Comparison of ENCODE assay signal across 17 cellular contexts in genomic region chr1:32404956-32405355, GRCh38. TPM values are rescaled to one million over a fixed set of nuclear protein-coding genes. Genes with fewer than 3 reads are reported as not detected.
"Had no signal": no experiment of that assay in that cellular context is flagged by ENCODE, and none has a peak within 500 bp of the region (broad histone marks: within the 10 kb centered on the region; RNA-seq: fewer than 3 reads in every experiment).

No MANE protein-coding gene starts in this region.

- H3K27me3 Mint-ChIP-seq: activated B cell treated with CpG ODN at 0.5 μM for 24 hours; activated CD4-positive, alpha-beta T cell treated with anti-CD3 and anti-CD28 coated beads, Interleukin-2, amount 10 ng/mL, durations not matched to agents 7 days and 5 days had no signal

- DNase-seq: activated B cell treated with CpG ODN at 0.5 μM for 24 hours; activated CD4-positive, alpha-beta T cell treated with anti-CD3 and anti-CD28 coated beads, Interleukin-2, amount 10 ng/mL, durations not matched to agents 7 days and 5 days; activated CD8-positive, alpha-beta memory T cell treated with anti-CD3 and anti-CD28 coated beads for 24 hours; activated naive CD4-positive, alpha-beta T cell; activated naive CD8-positive, alpha-beta T cell treated with anti-CD3 and anti-CD28 coated beads, Interleukin-2, amount 10 ng/mL, durations not matched to agents 7 days and 5 days; aorta; naive thymus-derived CD4-positive, alpha-beta T cell; pancreas; upper lobe of right lung had no signal

- ATAC-seq: left lobe of liver; naive thymus-derived CD4-positive, alpha-beta T cell; pancreas; stimulated activated effector memory CD8-positive, alpha-beta T cell treated with anti-CD3 and anti-CD28 coated beads, Interleukin-12 subunit alpha, Interleukin-12 subunit beta, amount 100 ng/mL, for 72 hours had no signal

- H3K4me1 Mint-ChIP-seq: activated naive CD8-positive, alpha-beta T cell treated with anti-CD3 and anti-CD28 coated beads, Interleukin-2, amount 10 ng/mL, durations not matched to agents 7 days and 5 days had no signal

- H3K36me3 Mint-ChIP-seq: activated naive CD8-positive, alpha-beta T cell treated with anti-CD3 and anti-CD28 coated beads, Interleukin-2, amount 10 ng/mL, durations not matched to agents 7 days and 5 days; naive thymus-derived CD4-positive, alpha-beta T cell; stimulated activated effector memory CD8-positive, alpha-beta T cell treated with anti-CD3 and anti-CD28 coated beads, Interleukin-12 subunit alpha, Interleukin-12 subunit beta, amount 100 ng/mL, for 72 hours had no signal

- H3K9me3 Mint-ChIP-seq: activated B cell treated with CpG ODN at 0.5 μM for 24 hours; activated CD4-positive, alpha-beta T cell treated with anti-CD3 and anti-CD28 coated beads, Interleukin-2, amount 10 ng/mL, durations not matched to agents 7 days and 5 days; activated naive CD8-positive, alpha-beta T cell treated with anti-CD3 and anti-CD28 coated beads, Interleukin-2, amount 10 ng/mL, durations not matched to agents 7 days and 5 days; naive thymus-derived CD4-positive, alpha-beta T cell; stimulated activated effector memory CD8-positive, alpha-beta T cell treated with anti-CD3 and anti-CD28 coated beads, Interleukin-12 subunit alpha, Interleukin-12 subunit beta, amount 100 ng/mL, for 72 hours had no signal

- H3K4me3 ChIP-seq: hepatocyte, pancreas, thoracic aorta, upper lobe of right lung had no signal

- H3K27ac Mint-ChIP-seq: activated B cell treated with CpG ODN at 0.5 μM for 24 hours; activated CD4-positive, alpha-beta T cell treated with anti-CD3 and anti-CD28 coated beads, Interleukin-2, amount 10 ng/mL, durations not matched to agents 7 days and 5 days; activated naive CD8-positive, alpha-beta T cell treated with anti-CD3 and anti-CD28 coated beads, Interleukin-2, amount 10 ng/mL, durations not matched to agents 7 days and 5 days; stimulated activated effector memory CD8-positive, alpha-beta T cell treated with anti-CD3 and anti-CD28 coated beads, Interleukin-12 subunit alpha, Interleukin-12 subunit beta, amount 100 ng/mL, for 72 hours had no signal

- H3K4me3 Mint-ChIP-seq: activated B cell treated with CpG ODN at 0.5 μM for 24 hours; activated CD4-positive, alpha-beta T cell treated with anti-CD3 and anti-CD28 coated beads, Interleukin-2, amount 10 ng/mL, durations not matched to agents 7 days and 5 days; activated naive CD8-positive, alpha-beta T cell treated with anti-CD3 and anti-CD28 coated beads, Interleukin-2, amount 10 ng/mL, durations not matched to agents 7 days and 5 days; naive thymus-derived CD4-positive, alpha-beta T cell; stimulated activated effector memory CD8-positive, alpha-beta T cell treated with anti-CD3 and anti-CD28 coated beads, Interleukin-12 subunit alpha, Interleukin-12 subunit beta, amount 100 ng/mL, for 72 hours had no signal

RNA-seq across cellular contexts. Expression of gene TSSK3, which starts 42.6 kb away (rescaled TPM):
- total RNA-seq: lung microvascular endothelial cell had no signal

RNA-seq across cellular contexts. Expression of gene ZBTB8B, which starts 59.9 kb away (rescaled TPM):
- total RNA-seq: activated CD4-positive, alpha-beta T cell treated with anti-CD3 and anti-CD28 coated beads, Interleukin-2, amount 10 ng/mL, durations not matched to agents 7 days and 5 days; activated naive CD8-positive, alpha-beta T cell treated with anti-CD3 and anti-CD28 coated beads, Interleukin-2, amount 10 ng/mL, durations not matched to agents 7 days and 5 days; bronchial epithelial cell; glomerular endothelial cell; left lobe of liver; T-helper 2 cell treated with Interferon-gamma antibody and Interleukin-4, amounts not matched to agents 100 ng/mL and 5 ng/mL, for 36 hours; thoracic aorta; upper lobe of right lung had no signal
